8 cellular contexts compared by ENCODE assay signal in the genomic region with DNA sequence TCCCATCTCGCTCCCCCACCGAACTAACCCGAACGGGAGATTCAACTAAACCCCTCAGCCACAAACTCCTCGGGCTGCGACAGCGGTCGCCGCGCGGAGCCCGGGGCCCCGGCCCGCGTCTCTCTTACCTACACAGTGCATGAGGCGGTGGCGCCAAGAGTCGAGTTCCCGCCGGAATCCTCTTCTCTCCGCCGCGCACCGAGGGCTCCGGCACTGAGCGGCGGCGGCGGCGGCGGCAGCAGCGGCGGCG. TPM values are rescaled to one million over a fixed set of nuclear protein-coding genes. Genes with fewer than 3 reads are reported as not detected.
DNase-seq lines count a peak whose midpoint lies in the region; ATAC-seq and TF ChIP-seq lines count a peak whose summit lies in the region.

No MANE protein-coding gene starts in this region.

- H3K4me1 ChIP-seq in BE2C, result peaks cover 12% of the 10 kb centered on the region
- H3K4me1 ChIP-seq in KMS-11 (ENCODE audit: low read depth, poor library complexity, severe bottlenecking), result peaks cover 18% of the 10 kb centered on the region
- peaks cover 0 to 9% of the 10 kb centered on the region in 2 donors for H3K4me1 ChIP-seq in naive thymus-derived CD4-positive, alpha-beta T cell (ENCODE audit: control insufficient read depth in 2 of 2, insufficient read depth in 2 of 2, low read length in 2 of 2)

- peak overlapping the region; percentile 99 for H3K27ac Mint-ChIP-seq in dendritic cell treated with granulocyte-macrophage colony-stimulating factor and Interleukin-4, amounts not matched to agents 40 ng/mL and 50 ng/mL, for 4 days
- H3K27ac Mint-ChIP-seq in naive thymus-derived CD4-positive, alpha-beta T cell, result peak overlapping the region in 7 of 9 donors; percentile 45 to 92 (median 83)

- H3K36me3 ChIP-seq in BE2C (no peaks in the 10 kb centered on the region), KMS-11 (ENCODE audit: insufficient read depth) (no peaks in the 10 kb centered on the region)
- peaks cover 0 to 11% (median 0%) of the 10 kb centered on the region in 3 experiments for H3K36me3 ChIP-seq in naive thymus-derived CD4-positive, alpha-beta T cell (ENCODE audit: control insufficient read depth in 2 of 3, insufficient read depth in 3 of 3, low read length in 3 of 3)

- peak overlapping the region; percentile 86 for H3K9ac ChIP-seq in KMS-11

- CTCF ChIA-PET in naive thymus-derived CD4-positive, alpha-beta T cell (lab: Charles Lee), result no interaction called here

- H3K9me3 Mint-ChIP-seq in dendritic cell treated with granulocyte-macrophage colony-stimulating factor and Interleukin-4, amounts not matched to agents 40 ng/mL and 50 ng/mL, for 4 days, result no peaks in the 10 kb centered on the region
- H3K9me3 Mint-ChIP-seq in naive thymus-derived CD4-positive, alpha-beta T cell, result no peaks in the 10 kb centered on the region

- no peak overlapping the region for H3K4me2 ChIP-seq in KMS-11

- H2AFZ ChIP-seq in KMS-11 (ENCODE audit: low read depth), result peak overlapping the region; percentile 57

- no peaks in the 10 kb centered on the region for H4K20me1 ChIP-seq in KMS-11 (ENCODE audit: insufficient read depth)

- ATAC-seq in GM21447 (IDR thresholded peaks at IDR 0.05; ENCODE audit: unreplicated experiment) (peak; percentile 8), HG03280 (IDR thresholded peaks at IDR 0.05; ENCODE audit: unreplicated experiment) (no peak)
- ATAC-seq in naive thymus-derived CD4-positive, alpha-beta T cell, result no peak

- POLR2A ChIA-PET in naive thymus-derived CD4-positive, alpha-beta T cell (lab: Charles Lee), result interaction anchor here (1.8 kb wide), 1 partner anchor 211 kb away, joined by 10 read pairs; the partner anchor contains the start of genes DCAF16 and NCAPG

- peaks cover 15% of the 10 kb centered on the region for H3K4me1 Mint-ChIP-seq in dendritic cell treated with granulocyte-macrophage colony-stimulating factor and Interleukin-4, amounts not matched to agents 40 ng/mL and 50 ng/mL, for 4 days (ENCODE audit: low read depth)
- H3K4me1 Mint-ChIP-seq in naive thymus-derived CD4-positive, alpha-beta T cell, result peaks cover 13 to 32% (median 20%) of the 10 kb centered on the region in 7 donors

- TF ChIP-seq CTCF in BE2C (IDR thresholded peaks at IDR 0.05; ENCODE audit: low read depth, low read length), result no peak
- no peak for TF ChIP-seq CTCF in KMS-11 (conservative IDR thresholded peaks at IDR 0.05; ENCODE audit: low read depth, low read length)

- H3K4me3 Mint-ChIP-seq in dendritic cell treated with granulocyte-macrophage colony-stimulating factor and Interleukin-4, amounts not matched to agents 40 ng/mL and 50 ng/mL, for 4 days, result peak overlapping the region; percentile 90
- peak overlapping the region; percentile 89 to 97 (median 91) for H3K4me3 Mint-ChIP-seq in naive thymus-derived CD4-positive, alpha-beta T cell

- H3K27me3 Mint-ChIP-seq in dendritic cell treated with granulocyte-macrophage colony-stimulating factor and Interleukin-4, amounts not matched to agents 40 ng/mL and 50 ng/mL, for 4 days, result peaks cover 15% of the 10 kb centered on the region
- H3K27me3 Mint-ChIP-seq in naive thymus-derived CD4-positive, alpha-beta T cell, result peaks cover 0 to 72% (median 6%) of the 10 kb centered on the region in 5 donors

- peak overlapping the region; percentile 92 for H3K4me3 ChIP-seq in BE2C (ENCODE audit: low read depth, low read length)
- H3K4me3 ChIP-seq in KMS-11 (IDR thresholded peaks at IDR 0.05; ENCODE audit: insufficient read depth, low read depth, low read length), result no peak overlapping the region
- H3K4me3 ChIP-seq in naive thymus-derived CD4-positive, alpha-beta T cell (ENCODE audit: low read length), result peak overlapping the region; percentile 94

- no peak for DNase-seq in BE2C
- DNase-seq in naive thymus-derived CD4-positive, alpha-beta T cell, result no peak
- DNase-seq in DMS53 (lab: John Stamatoyannopoulos, UW), result no peak
- DNase-seq in NCI-H1105 treated with DMSO at 0.1 percent for 48 hours (lab: John Stamatoyannopoulos, UW), result no peak

- H3K27me3 ChIP-seq in BE2C (no peaks in the 10 kb centered on the region), KMS-11 (ENCODE audit: insufficient read depth, low read depth) (no peaks in the 10 kb centered on the region)
- no peaks in the 10 kb centered on the region for H3K27me3 ChIP-seq in naive thymus-derived CD4-positive, alpha-beta T cell (ENCODE audit: control insufficient read depth in 2 of 2, insufficient read depth in 2 of 2, low read length in 2 of 2)

- H3K9me3 ChIP-seq in BE2C, result no peaks in the 10 kb centered on the region
- H3K9me3 ChIP-seq in naive thymus-derived CD4-positive, alpha-beta T cell (ENCODE audit: control insufficient read depth in 2 of 3, low read length in 3 of 3), result no peaks in the 10 kb centered on the region

- peaks cover 16% of the 10 kb centered on the region for H3K36me3 Mint-ChIP-seq in dendritic cell treated with granulocyte-macrophage colony-stimulating factor and Interleukin-4, amounts not matched to agents 40 ng/mL and 50 ng/mL, for 4 days (ENCODE audit: low read depth)
- no peaks in the 10 kb centered on the region for H3K36me3 Mint-ChIP-seq in naive thymus-derived CD4-positive, alpha-beta T cell

- intact Hi-C loops in dendritic cell treated with granulocyte-macrophage colony-stimulating factor and Interleukin-4, amounts not matched to agents 40 ng/mL and 50 ng/mL, for 4 days (cut with micrococcal nuclease), result loop anchor here (2.0 kb wide), 1 partner anchor 407 kb away; the partner anchor contains the start of gene MED28
- intact Hi-C loops in naive thymus-derived CD4-positive, alpha-beta T cell (cut with micrococcal nuclease), result loop anchor here (1.0 to 10.0 kb wide), 6 partner anchors 346 to 1797 kb away; partner anchors contain the start of genes MED28 (in 1 of the 2) and TAPT1 (in 1 of the 2)

- peak overlapping the region; percentile 80 for H3K27ac ChIP-seq in KMS-11
- peak overlapping the region; percentile 75 for H3K27ac ChIP-seq in naive thymus-derived CD4-positive, alpha-beta T cell (ENCODE audit: low read depth, low read length)

- peaks cover 42% of the 10 kb centered on the region for H3K79me2 ChIP-seq in KMS-11 (ENCODE audit: insufficient read depth, low read depth)

RNA-seq across cellular contexts. Expression of gene LCORL, which starts 0.2 kb away (rescaled TPM):
- 8.4 TPM for polyA plus RNA-seq in BE2C (2012; ENCODE audit: insufficient read depth, insufficient read length, low read depth)
- 10 to 100 TPM in 4 of 5 experiments, 1 to 10 TPM in 1; 7.7 to 15.2 (median 13.1) TPM for total RNA-seq in naive thymus-derived CD4-positive, alpha-beta T cell
- polyA plus RNA-seq in naive thymus-derived CD4-positive, alpha-beta T cell, result 1 to 10 TPM; 4.9 to 9.1 TPM
